In the genomic region with DNA sequence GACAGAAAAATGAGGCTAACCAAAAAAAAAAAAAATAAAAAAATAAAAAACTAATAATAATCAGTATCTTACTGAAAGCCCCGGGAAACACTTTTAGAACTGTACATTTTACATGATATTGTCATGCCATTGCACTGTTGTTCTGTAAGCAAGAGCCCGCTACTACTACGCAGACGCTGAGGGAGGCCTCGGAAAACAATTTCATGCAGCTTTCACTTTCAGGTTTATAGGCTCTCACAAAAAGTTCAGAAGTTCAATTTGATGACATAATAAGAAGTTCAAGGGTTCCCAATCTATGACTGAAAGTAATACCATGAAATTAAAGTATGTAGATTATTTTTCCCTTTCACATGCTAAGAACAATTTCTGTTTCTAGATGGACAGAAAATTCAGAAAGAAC, we compare ENCODE assay signal across 9 cellular contexts.
DNase-seq lines count a peak whose midpoint lies in the region; ATAC-seq and TF ChIP-seq lines count a peak whose summit lies in the region.
"Had no signal": no experiment of that assay in that cellular context is flagged by ENCODE, and none has a peak within 500 bp of the region (broad histone marks: within the 10 kb centered on the region; RNA-seq: fewer than 3 reads in every experiment).

No MANE protein-coding gene starts in this region.

- POLR2A ChIA-PET in IMR-90 (lab: Charles Lee; ENCODE audit: unreplicated experiment) = no interaction called here

- intact Hi-C loops in IMR-90 (cut with micrococcal nuclease) = no loop called here
- intact Hi-C loops in tibial artery (cut with DNase I; ENCODE audit: low total_unique reads) = no loop called here
- intact Hi-C loops in mammary epithelial cell (cut with micrococcal nuclease) = no loop called here

- H2BK5ac ChIP-seq in IMR-90 (ENCODE audit: low read depth, low read length, poor library complexity, severe bottlenecking) = no peak overlapping the region
- H2BK5ac ChIP-seq in mesenchymal stem cell (ENCODE audit: low read depth, low read length, poor library complexity, severe bottlenecking) = no peak overlapping the region

- H3K14ac ChIP-seq in IMR-90 (replicated peaks; ENCODE audit: low read depth, low read length) (no peak overlapping the region), mesenchymal stem cell (ENCODE audit: low read length in 2 of 2) (no peak overlapping the region)

- no peaks in the 10 kb centered on the region for H3K9me3 Mint-ChIP-seq in central memory CD8-positive, alpha-beta T cell

- H3K27me3 Mint-ChIP-seq in central memory CD8-positive, alpha-beta T cell = no peaks in the 10 kb centered on the region

- H3K4me2 ChIP-seq in IMR-90 (ENCODE audit: low read depth, low read length) (peak overlapping the region; percentile 63), mesenchymal stem cell (ENCODE audit: low read length, poor library complexity, severe bottlenecking) (no peak overlapping the region), mammary epithelial cell (ENCODE audit: insufficient read depth, low read depth, low read length) (no peak overlapping the region)

- no peak for TF ChIP-seq POLR2A in IMR-90 (IDR thresholded peaks at IDR 0.05; ENCODE audit: low read depth, low read length)

- TF ChIP-seq CTCF in GM10266 (IDR thresholded peaks at IDR 0.05; ENCODE audit: control insufficient read depth, insufficient read depth, low read depth, missing control alignments) (no peak), IMR-90 (conservative IDR thresholded peaks at IDR 0.05; ENCODE audit: low read depth, low read length) (no peak), tibial artery (IDR thresholded peaks at IDR 0.05) (no peak), mammary epithelial cell (conservative IDR thresholded peaks at IDR 0.05 in 1 of 2, IDR thresholded peaks at IDR 0.05 in 1 of 2; ENCODE audit: extremely low read depth in 1 of 2, insufficient read depth in 1 of 2, low read depth in 1 of 2, low read length in 2 of 2) (no peak)

- no peak overlapping the region for H2AFZ ChIP-seq in IMR-90 (replicated peaks; ENCODE audit: low read length, poor library complexity)
- H2AFZ ChIP-seq in mesenchymal stem cell (ENCODE audit: low read depth, low read length) = no peak overlapping the region
- H2AFZ ChIP-seq in mammary epithelial cell (ENCODE audit: low read depth, low read length) = no peak overlapping the region

- H3K23ac ChIP-seq in IMR-90 (ENCODE audit: low read depth, low read length) (no peak overlapping the region), mesenchymal stem cell (ENCODE audit: low read length in 2 of 2) (no peak overlapping the region)

- H3K36me3 Mint-ChIP-seq in central memory CD8-positive, alpha-beta T cell (ENCODE audit: insufficient read depth) = no peaks in the 10 kb centered on the region

- BruUV-seq in IMR-90 (replicated peaks; lab: Mats Ljungman, UMichigan) (no TSS peak), mammary epithelial cell (replicated peaks; lab: Mats Ljungman, UMichigan) (no TSS peak)

- no peak overlapping the region for H4K8ac ChIP-seq in IMR-90 (ENCODE audit: low read depth in 2 of 2, low read length in 2 of 2)
- H4K8ac ChIP-seq in mesenchymal stem cell (ENCODE audit: low read length) = no peak overlapping the region

- DNase-seq in GM10266 (ENCODE audit: extremely low spot score) (peak; percentile 13), IMR-90 (no peak), mesenchymal stem cell (no peak), tibial artery (no peak), mammary epithelial cell (no peak), NCI-H1105 treated with DMSO at 0.1 percent for 48 hours (lab: John Stamatoyannopoulos, UW) (no peak)
- no peak for DNase-seq in central memory CD8-positive, alpha-beta T cell (ENCODE audit: low spot score in 2 of 2)
- DNase-seq: NCI-H2029 had no signal

- H3K27me3 ChIP-seq in IMR-90 (ENCODE audit: control insufficient read depth, insufficient read depth, low read length) (no peaks in the 10 kb centered on the region), mesenchymal stem cell (ENCODE audit: control insufficient read depth in 1 of 2, insufficient read depth in 1 of 2, low read length in 2 of 2) (no peaks in the 10 kb centered on the region), tibial artery (no peaks in the 10 kb centered on the region), mammary epithelial cell (ENCODE audit: insufficient read depth, low read length) (no peaks in the 10 kb centered on the region)

- H2AK5ac ChIP-seq in IMR-90 (ENCODE audit: low read depth, low read length) (no peak overlapping the region), mesenchymal stem cell (ENCODE audit: low read length, severe bottlenecking) (no peak overlapping the region)

- H3K4me3 Mint-ChIP-seq in central memory CD8-positive, alpha-beta T cell = peak overlapping the region; percentile 57

- H4K5ac ChIP-seq in IMR-90 (ENCODE audit: low read depth, low read length) = no peak overlapping the region

- no peak overlapping the region for H2BK120ac ChIP-seq in IMR-90 (ENCODE audit: low read depth, low read length)
- H2BK120ac ChIP-seq in mesenchymal stem cell (ENCODE audit: low read depth, low read length) = no peak overlapping the region

- H3K27ac ChIP-seq in IMR-90 (ENCODE audit: insufficient read depth, low read length) (no peak overlapping the region), mesenchymal stem cell (ENCODE audit: low read length, poor library complexity, severe bottlenecking) (no peak overlapping the region), tibial artery (no peak overlapping the region), mammary epithelial cell (ENCODE audit: insufficient read depth, low read depth, low read length) (no peak overlapping the region)

- H2BK12ac ChIP-seq in mesenchymal stem cell (ENCODE audit: low read length in 2 of 2) = no peak overlapping the region

- H2AK9ac ChIP-seq in IMR-90 (replicated peaks; ENCODE audit: low read depth, low read length, poor library complexity) = no peak overlapping the region

- H3K27ac Mint-ChIP-seq in central memory CD8-positive, alpha-beta T cell (ENCODE audit: low read depth) = peak overlapping the region; percentile 69

- no peak for TF ChIP-seq RAD21 in IMR-90 (IDR thresholded peaks at IDR 0.05; ENCODE audit: low read length)

- ATAC-seq in GM19324 (IDR thresholded peaks at IDR 0.05; ENCODE audit: low FRiP score, unreplicated experiment) = peak; percentile 85
- ATAC-seq in IMR-90 (ENCODE audit: low read depth) = peak; percentile 62
- ATAC-seq in central memory CD8-positive, alpha-beta T cell (replicated peaks; ENCODE audit: extremely low read depth, poor library complexity, severe bottlenecking) = peak; percentile 58

- H3K79me2 ChIP-seq in mammary epithelial cell (ENCODE audit: insufficient read depth, low read length) = no peaks in the 10 kb centered on the region

- H3K9ac ChIP-seq in IMR-90 (ENCODE audit: low read depth, low read length) = no peak overlapping the region
- no peak overlapping the region for H3K9ac ChIP-seq in mesenchymal stem cell (ENCODE audit: low read length)
- H3K9ac ChIP-seq in mammary epithelial cell (ENCODE audit: insufficient read depth, low read length) = no peak overlapping the region

- H3K36me3 ChIP-seq in IMR-90 (ENCODE audit: control insufficient read depth, insufficient read depth, low read length) (no peaks in the 10 kb centered on the region), mesenchymal stem cell (ENCODE audit: control insufficient read depth in 1 of 2, insufficient read depth in 2 of 2, low read depth in 1 of 2, low read length in 2 of 2) (no peaks in the 10 kb centered on the region), tibial artery (no peaks in the 10 kb centered on the region), mammary epithelial cell (ENCODE audit: insufficient read depth, low read length) (no peaks in the 10 kb centered on the region)

- no peaks in the 10 kb centered on the region for H3K4me1 Mint-ChIP-seq in central memory CD8-positive, alpha-beta T cell

- H3K4ac ChIP-seq in IMR-90 (ENCODE audit: low read depth, low read length) = no peak overlapping the region
- no peak overlapping the region for H3K4ac ChIP-seq in mesenchymal stem cell (ENCODE audit: low read depth in 1 of 2, low read length in 2 of 2)

- H2BK15ac ChIP-seq in IMR-90 (ENCODE audit: low read depth, low read length) (no peak overlapping the region), mesenchymal stem cell (ENCODE audit: low read depth, poor library complexity, severe bottlenecking) (no peak overlapping the region)

- no peaks in the 10 kb centered on the region for H3K4me1 ChIP-seq in IMR-90 (ENCODE audit: control insufficient read depth, insufficient read depth, low read length)
- no peaks in the 10 kb centered on the region for H3K4me1 ChIP-seq in mesenchymal stem cell (ENCODE audit: control insufficient read depth, insufficient read depth, low read depth, low read length)
- H3K4me1 ChIP-seq in tibial artery = no peaks in the 10 kb centered on the region
- H3K4me1 ChIP-seq in mammary epithelial cell (ENCODE audit: insufficient read depth, low read length) = no peaks in the 10 kb centered on the region

- no peaks in the 10 kb centered on the region for H4K20me1 ChIP-seq in IMR-90 (ENCODE audit: insufficient read depth, low read length)
- H4K20me1 ChIP-seq in mammary epithelial cell (ENCODE audit: insufficient read depth, low read length) = no peaks in the 10 kb centered on the region

- no peak overlapping the region for H3K56ac ChIP-seq in IMR-90 (ENCODE audit: extremely low read depth, insufficient read depth, low read length)

- H2BK20ac ChIP-seq in IMR-90 (ENCODE audit: low read depth, low read length) = no peak overlapping the region

- H3K9me3 ChIP-seq in IMR-90 (ENCODE audit: control insufficient read depth, insufficient read depth, low read length) (no peaks in the 10 kb centered on the region), mesenchymal stem cell (ENCODE audit: control insufficient read depth, low read length) (no peaks in the 10 kb centered on the region), tibial artery (no peaks in the 10 kb centered on the region), mammary epithelial cell (replicated peaks; ENCODE audit: insufficient read depth, low read length) (no peaks in the 10 kb centered on the region)

- H3K79me1 ChIP-seq in IMR-90 (ENCODE audit: low read depth in 1 of 2, low read length in 2 of 2) (no peaks in the 10 kb centered on the region), mesenchymal stem cell (replicated peaks; ENCODE audit: low read length, poor library complexity, severe bottlenecking) (no peaks in the 10 kb centered on the region)

- no peaks in the 10 kb centered on the region for H3K9me1 ChIP-seq in IMR-90 (ENCODE audit: insufficient read depth, low read length)

- CTCF ChIA-PET in IMR-90 (lab: Yijun Ruan, JAX) (no interaction called here), mammary epithelial cell (lab: Charles Lee; ENCODE audit: low non-redundant PET) (no interaction called here)

- H3K18ac ChIP-seq in IMR-90 (ENCODE audit: low read depth, low read length) (no peak overlapping the region), mesenchymal stem cell (ENCODE audit: low read depth in 1 of 2, low read length in 2 of 2) (no peak overlapping the region)

- in situ Hi-C loops in IMR-90 (cut with MboI; ENCODE audit: low sequenced_read_pairs) (no loop called here), mammary epithelial cell (cut with MboI; ENCODE audit: low sequenced_read_pairs in 2 of 2) (no loop called here)

- WGBS in IMR-90 (ENCODE audit: extremely low coverage in 2 of 2, insufficient read length in 1 of 2), 2 experiments = no CpG with 5 or more reads among the region's 5 CpGs
- WGBS in mesenchymal stem cell = 91% methylated on average over 5 of the region's 5 CpGs
- WGBS in mammary epithelial cell (ENCODE audit: low coverage, missing lambda C conversion rate) = 68% methylated on average over 5 of the region's 5 CpGs

- H4K91ac ChIP-seq in IMR-90 (ENCODE audit: insufficient read depth, low read depth, low read length) (no peak overlapping the region), mesenchymal stem cell (ENCODE audit: low read length) (no peak overlapping the region)

- dilution Hi-C loops in IMR-90 (cut with HindIII; ENCODE audit: low sequenced_read_pairs, unreplicated experiment) = no loop called here
- dilution Hi-C loops in mammary epithelial cell (cut with HindIII; ENCODE audit: low sequenced_read_pairs) = no loop called here

- H3K4me3 ChIP-seq in IMR-90 (ENCODE audit: insufficient read depth, low read depth, low read length) (no peak overlapping the region), mesenchymal stem cell (ENCODE audit: insufficient read depth in 1 of 2, low read depth in 1 of 2, low read length in 2 of 2) (no peak overlapping the region), tibial artery (no peak overlapping the region), mammary epithelial cell (replicated peaks in 1 of 3; ENCODE audit: insufficient read depth in 1 of 3, low read depth in 2 of 3, low read length in 3 of 3) (no peak overlapping the region)
